Comparison of ENCODE assay signal across 9 cellular contexts in the genomic region with DNA sequence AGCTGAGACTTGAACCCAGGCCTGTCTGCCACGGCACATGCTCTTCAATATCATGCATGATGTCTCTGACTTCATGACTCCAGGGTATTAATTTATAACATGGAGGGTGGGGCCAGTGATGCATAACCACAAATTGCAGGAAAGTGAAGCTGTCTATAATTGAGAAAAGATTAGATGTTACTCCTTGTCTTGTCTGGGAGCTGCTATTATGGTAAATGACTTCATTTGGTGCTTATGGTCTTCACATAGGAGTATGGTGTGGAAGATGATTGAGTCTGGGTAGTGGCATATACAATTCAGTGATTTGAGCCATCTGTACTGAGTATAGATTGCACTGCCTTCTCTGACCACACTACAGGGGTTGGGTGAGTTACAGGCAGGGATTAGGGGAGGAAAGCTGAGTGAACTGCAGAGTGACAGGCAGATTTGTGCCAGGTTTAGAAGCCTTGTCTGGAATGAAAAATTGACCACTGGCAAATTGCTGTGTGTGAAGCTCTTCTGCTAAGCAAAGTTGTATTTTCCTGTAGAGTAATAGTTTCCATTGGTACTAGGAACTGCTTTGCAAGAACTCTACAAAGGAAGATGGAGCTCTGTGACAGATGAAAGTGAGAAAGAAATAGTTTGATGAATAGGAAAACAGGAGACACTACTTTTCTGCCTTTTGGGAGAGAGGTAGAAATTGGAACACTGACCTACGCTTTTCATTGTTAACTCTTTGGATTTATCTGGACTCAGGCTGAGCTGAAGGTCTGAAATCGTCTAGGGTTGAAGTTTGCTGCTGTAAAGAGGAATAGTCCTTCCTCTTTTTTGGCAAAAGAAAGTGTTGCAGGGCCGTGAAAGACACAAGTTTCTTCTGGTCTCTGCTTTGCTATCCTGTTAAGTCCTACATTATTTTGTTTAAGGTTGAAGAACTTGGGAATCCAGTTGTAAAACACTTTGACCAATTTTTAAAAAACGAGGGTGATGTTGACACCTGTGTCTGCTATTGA. TPM values are rescaled to one million over a fixed set of nuclear protein-coding genes. Genes with fewer than 3 reads are reported as not detected.
DNase-seq lines count a peak whose midpoint lies in the region; ATAC-seq and TF ChIP-seq lines count a peak whose summit lies in the region.
"Had no signal": no experiment of that assay in that cellular context is flagged by ENCODE, and none has a peak within 500 bp of the region (broad histone marks: within the 10 kb centered on the region; RNA-seq: fewer than 3 reads in every experiment).

No MANE protein-coding gene starts in this region.

- H3K36me3 ChIP-seq in hepatocyte (replicated peaks; ENCODE audit: insufficient read depth, low read depth): peaks cover 3% of the 10 kb centered on the region

- no peak for ATAC-seq in CD4-positive, alpha-beta T cell (ENCODE audit: poor library complexity)
- ATAC-seq in HG02678 (IDR thresholded peaks at IDR 0.05; ENCODE audit: unreplicated experiment): no peak
- ATAC-seq in HG03378 (IDR thresholded peaks at IDR 0.05; ENCODE audit: unreplicated experiment): no peak
- ATAC-seq in HG03571 (IDR thresholded peaks at IDR 0.05; ENCODE audit: unreplicated experiment): no peak

- no peaks in the 10 kb centered on the region for H3K9me3 Mint-ChIP-seq in CD4-positive, alpha-beta T cell

- no peak overlapping the region for H2AFZ ChIP-seq in hepatocyte

- peaks cover 52% of the 10 kb centered on the region for H3K36me3 Mint-ChIP-seq in CD4-positive, alpha-beta T cell (ENCODE audit: low read depth)

- H3K4me3 ChIP-seq in WI38 (ENCODE audit: low read depth, low read length) (peak overlapping the region; percentile 18), hepatocyte (no peak overlapping the region)

- WGBS in hepatocyte (ENCODE audit: low lambda C conversion rate, missing lambda C conversion rate): 76% methylated on average over 5 of the region's 5 CpGs

- no peaks in the 10 kb centered on the region for H3K27me3 Mint-ChIP-seq in CD4-positive, alpha-beta T cell

- no peaks in the 10 kb centered on the region for H3K27me3 ChIP-seq in CD4-positive, alpha-beta T cell (ENCODE audit: control insufficient read depth, insufficient read depth, low read length)
- H3K27me3 ChIP-seq in hepatocyte: no peaks in the 10 kb centered on the region

- H3K27ac ChIP-seq in CD4-positive, alpha-beta T cell (ENCODE audit: low read depth, low read length): no peak overlapping the region
- H3K27ac ChIP-seq in hepatocyte: no peak overlapping the region

- peaks cover 67% of the 10 kb centered on the region for H4K20me1 ChIP-seq in hepatocyte (ENCODE audit: insufficient read depth, poor library complexity, severe bottlenecking)

- no peak for TF ChIP-seq CTCF in CD4-positive, alpha-beta T cell (IDR thresholded peaks at IDR 0.05)
- TF ChIP-seq CTCF in WI38 (IDR thresholded peaks at IDR 0.05; ENCODE audit: low read depth, low read length): no peak
- TF ChIP-seq CTCF in hepatocyte (IDR thresholded peaks at IDR 0.05; ENCODE audit: poor library complexity): no peak

- H3K27ac Mint-ChIP-seq in CD4-positive, alpha-beta T cell: no peak overlapping the region

- H3K4me3 Mint-ChIP-seq in CD4-positive, alpha-beta T cell: peak overlapping the region; percentile 93

- POLR2A ChIA-PET in CD4-positive, alpha-beta T cell (lab: Charles Lee): no interaction called here
- POLR2A ChIA-PET in HEK293T (lab: Yijun Ruan, JAX): interaction anchor here (1.1 kb wide), 1 partner anchor 66 kb away, joined by 3 read pairs; the partner anchor contains the start of gene ARF5

- H3K9me3 ChIP-seq in CD4-positive, alpha-beta T cell (ENCODE audit: control insufficient read depth, low read length): no peaks in the 10 kb centered on the region
- H3K9me3 ChIP-seq in hepatocyte (ENCODE audit: low read depth): no peaks in the 10 kb centered on the region

- no peaks in the 10 kb centered on the region for H3K9me2 ChIP-seq in hepatocyte (replicated peaks; ENCODE audit: insufficient read depth)

- peaks cover 74% of the 10 kb centered on the region for H3K79me2 ChIP-seq in hepatocyte

- DNase-seq in CD4-positive, alpha-beta T cell: no peak
- peak; percentile 22 for DNase-seq in HEK293T (ENCODE audit: extremely low spot score)
- DNase-seq in hepatocyte (ENCODE audit: low spot score): no peak
- no peak for DNase-seq in NCI-H510A treated with DMSO at 0.1 percent for 48 hours (lab: John Stamatoyannopoulos, UW)

- H3K4me1 Mint-ChIP-seq in CD4-positive, alpha-beta T cell (ENCODE audit: low read depth): peaks cover 79% of the 10 kb centered on the region

- H3K4me1 ChIP-seq in hepatocyte (ENCODE audit: insufficient read depth): peaks cover 33% of the 10 kb centered on the region

- CTCF ChIA-PET in CD4-positive, alpha-beta T cell (lab: Charles Lee): no interaction called here
- CTCF ChIA-PET in HEK293T (lab: Yijun Ruan, JAX): no interaction called here

- H3K4me2 ChIP-seq in hepatocyte: peak overlapping the region; percentile 75

- intact Hi-C loops in CD4-positive, alpha-beta T cell (cut with DNase I, micrococcal nuclease): loop anchor here (5.0 to 10.0 kb wide), 7 partner anchors 260 to 1400 kb away; partner anchors contain the start of genes ZNF800 (in 2 of the 2), ATP6V1F (in 1 of the 2), CALU (in 1 of the 2) and IMPDH1 (in 1 of the 2)

TF ChIP-seq in HEK293T, 16 proteins besides CTCF, POLR2A, EP300 and RAD21:
- TF ChIP-seq, protein P1, sequence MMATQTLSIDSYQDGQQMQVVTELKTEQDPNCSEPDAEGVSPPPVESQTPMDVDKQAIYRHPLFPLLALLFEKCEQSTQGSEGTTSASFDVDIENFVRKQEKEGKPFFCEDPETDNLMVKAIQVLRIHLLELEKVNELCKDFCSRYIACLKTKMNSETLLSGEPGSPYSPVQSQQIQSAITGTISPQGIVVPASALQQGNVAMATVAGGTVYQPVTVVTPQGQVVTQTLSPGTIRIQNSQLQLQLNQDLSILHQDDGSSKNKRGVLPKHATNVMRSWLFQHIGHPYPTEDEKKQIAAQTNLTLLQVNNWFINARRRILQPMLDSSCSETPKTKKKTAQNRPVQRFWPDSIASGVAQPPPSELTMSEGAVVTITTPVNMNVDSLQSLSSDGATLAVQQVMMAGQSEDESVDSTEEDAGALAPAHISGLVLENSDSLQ (IDR thresholded peaks at IDR 0.05): peak; percentile 63
- no peak for TF ChIP-seq NFRKB (IDR thresholded peaks at IDR 0.05)

RNA-seq across cellular contexts. Expression of gene SND1, which starts 2.7 kb away (rescaled TPM):
- 100 to 1,000 TPM; 104 to 113 TPM for total RNA-seq in CD4-positive, alpha-beta T cell
- total RNA-seq in hepatocyte: 200 and 205 TPM in 2 replicates
- polyA plus RNA-seq in hepatocyte: 130 and 141 TPM in 2 replicates

RNA-seq across cellular contexts. Expression of gene PAX4, which starts 36.8 kb away (rescaled TPM):
- total RNA-seq in CD4-positive, alpha-beta T cell: not detected
- 0.24 and 0.30 TPM in 2 replicates for total RNA-seq in hepatocyte
- 0.65 and 0.66 TPM in 2 replicates for polyA plus RNA-seq in hepatocyte
- total RNA-seq: HT1080 had no signal
